Comparison of ENCODE assay signal across 10 cellular contexts in the genomic region with DNA sequence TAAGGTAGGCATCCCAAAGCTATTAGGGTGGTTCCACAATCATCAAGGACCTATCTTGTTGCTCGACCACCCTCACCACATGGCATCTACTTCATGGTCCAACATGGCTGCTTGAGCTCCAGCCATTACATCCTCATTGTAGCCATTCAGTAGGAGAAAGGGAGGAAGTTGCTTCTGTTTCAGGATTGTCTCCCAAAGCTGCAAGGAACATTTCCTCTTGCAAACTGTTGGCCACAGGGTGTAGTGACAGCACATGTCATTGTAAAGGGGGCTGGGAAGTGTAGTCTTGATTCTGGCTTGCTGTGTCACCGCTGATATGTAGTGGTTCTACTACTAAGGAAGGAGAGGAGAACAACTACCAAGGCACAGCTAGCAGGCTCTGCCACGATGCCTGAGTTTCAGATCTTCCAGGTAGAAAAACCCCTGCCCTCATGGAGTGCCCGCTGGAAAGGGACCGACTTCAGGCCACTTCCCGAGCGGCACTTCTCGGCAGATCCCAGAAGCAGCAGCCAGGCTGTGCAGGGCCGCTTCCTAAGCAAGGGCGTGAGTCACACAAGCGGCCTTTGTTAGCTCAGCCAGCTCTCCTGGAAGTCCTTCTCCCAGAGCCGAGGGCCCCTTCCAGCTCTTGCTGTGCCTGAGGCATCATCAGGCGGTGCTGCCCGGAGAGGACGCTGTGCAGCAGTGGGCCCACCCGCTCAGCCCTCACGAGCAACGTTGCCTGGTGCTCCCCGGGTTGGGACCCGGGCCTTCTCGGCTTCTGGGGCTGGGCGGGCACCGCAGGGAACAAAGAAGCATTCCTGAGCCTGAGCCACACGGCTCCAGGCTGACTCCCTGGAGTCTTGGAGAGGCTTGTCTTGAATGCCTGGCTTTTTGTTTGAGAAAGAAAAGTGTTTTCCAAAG. TPM values are rescaled to one million over a fixed set of nuclear protein-coding genes. Genes with fewer than 3 reads are reported as not detected.
DNase-seq lines count a peak whose midpoint lies in the region; ATAC-seq, FAIRE-seq and TF ChIP-seq lines count a peak whose summit lies in the region.
"Had no signal": no experiment of that assay in that cellular context is flagged by ENCODE, and none has a peak within 500 bp of the region (broad histone marks: within the 10 kb centered on the region; RNA-seq: fewer than 3 reads in every experiment).

No MANE protein-coding gene starts in this region.

- H3K79me2 ChIP-seq in endothelial cell of umbilical vein (ENCODE audit: control insufficient read depth, insufficient read depth, low read length): no peaks in the 10 kb centered on the region

- H3K9me3 ChIP-seq in endothelial cell of umbilical vein (replicated peaks; ENCODE audit: control insufficient read depth, insufficient read depth, low read length) (no peaks in the 10 kb centered on the region), lung (ENCODE audit: control insufficient read depth in 2 of 2, insufficient read depth in 1 of 2, low read length in 1 of 2) (peaks cover 0 to 2% of the 10 kb centered on the region in 2 donors), vagina (no peaks in the 10 kb centered on the region)

- peak; percentile 71 for ATAC-seq in lung (ENCODE audit: insufficient read depth, low FRiP score)
- no peak for ATAC-seq in HG02678 (IDR thresholded peaks at IDR 0.05; ENCODE audit: unreplicated experiment)

- TF ChIP-seq CTCF in endothelial cell of umbilical vein (IDR thresholded peaks at IDR 0.05; ENCODE audit: extremely low read depth in 1 of 2, insufficient read depth in 1 of 2, low read depth in 1 of 2, low read length in 2 of 2) (no peak), lung (IDR thresholded peaks at IDR 0.05; ENCODE audit: control extremely low read depth, extremely low read depth) (no peak), vagina (IDR thresholded peaks at IDR 0.05) (no peak)

- CTCF ChIA-PET in endothelial cell of umbilical vein (lab: Charles Lee): interaction anchor here (0.6 to 0.8 kb wide), 2 partner anchors 24 to 82 kb away, joined by 3 read pairs; no protein-coding TSS in a partner anchor

- WGBS in lung, 2 donors: 61 to 83% methylated on average over 24 of the region's 24 CpGs

- H3K9me1 ChIP-seq in endothelial cell of umbilical vein (replicated peaks; ENCODE audit: control insufficient read depth, extremely low read depth, insufficient read depth, low read length): no peaks in the 10 kb centered on the region

- H3K4me1 ChIP-seq in endothelial cell of umbilical vein (ENCODE audit: control insufficient read depth, extremely low read depth, insufficient read depth, low read length) (peaks cover 4% of the 10 kb centered on the region), lung (ENCODE audit: control insufficient read depth in 2 of 2, insufficient read depth in 2 of 2, low read length in 2 of 2) (no peaks in the 10 kb centered on the region), vagina (peaks cover 9% of the 10 kb centered on the region)

- peak; percentile 42 for DNase-seq in activated CD8-positive, alpha-beta memory T cell treated with anti-CD3 and anti-CD28 coated beads for 24 hours
- no peak for DNase-seq in activated CD8-positive, alpha-beta memory T cell treated with anti-CD3 and anti-CD28 coated beads, Interleukin-2, amount 50 U/mL, for 4 hours
- peak; percentile 59 for DNase-seq in endothelial cell of umbilical vein (ENCODE audit: low read depth, low spot score)
- peak; percentile 57 for DNase-seq in lung (ENCODE audit: low spot score)
- DNase-seq in vagina (ENCODE audit: extremely low spot score in 2 of 2): peak in 1 of 2 donors; percentile 87
- DNase-seq in NCI-H82 treated with DMSO at 0.1 percent for 48 hours (lab: John Stamatoyannopoulos, UW; ENCODE audit: unreplicated experiment): no peak
- DNase-seq in activated T-cell treated with anti-CD3 and anti-CD28 coated beads, Interleukin-2, amount 50 U/mL, for 48 hours: no peak
- DNase-seq: activated B cell treated with CpG ODN at 0.5 μM for 24 hours, AML-193 had no signal

- intact Hi-C loops in endothelial cell of umbilical vein (cut with micrococcal nuclease): no loop called here
- intact Hi-C loops in vagina (cut with DNase I): no loop called here

- H3K27me3 ChIP-seq in endothelial cell of umbilical vein (ENCODE audit: control insufficient read depth in 2 of 2, insufficient read depth in 2 of 2, low read length in 2 of 2) (peaks cover 5 to 8% of the 10 kb centered on the region in 2 experiments), lung (ENCODE audit: control insufficient read depth, insufficient read depth) (no peaks in the 10 kb centered on the region), vagina (no peaks in the 10 kb centered on the region)

- dilution Hi-C loops in endothelial cell of umbilical vein (cut with MboI; ENCODE audit: extremely low pct_ligation_motif_present, low sequenced_read_pairs): no loop called here

- H3K4me3 ChIP-seq in endothelial cell of umbilical vein (replicated peaks in 1 of 3; ENCODE audit: insufficient read depth in 1 of 3, low read depth in 1 of 3, low read length in 3 of 3) (no peak overlapping the region), lung (no peak overlapping the region), vagina (no peak overlapping the region)

- no peak for TF ChIP-seq POLR2A in endothelial cell of umbilical vein (IDR thresholded peaks at IDR 0.05; ENCODE audit: low read depth, low read length)
- TF ChIP-seq POLR2A in vagina (IDR thresholded peaks at IDR 0.05): no peak

- no TSS peak for BruUV-seq in endothelial cell of umbilical vein (replicated peaks; lab: Mats Ljungman, UMichigan)

- peak; percentile 78 for FAIRE-seq in endothelial cell of umbilical vein (lab: Jason Lieb, UNC)

- H3K27ac ChIP-seq in endothelial cell of umbilical vein (ENCODE audit: insufficient read depth, low read depth, low read length) (no peak overlapping the region), lung (ENCODE audit: low read depth in 1 of 2, low read length in 1 of 2) (no peak overlapping the region), vagina (peak overlapping the region; percentile 50)

- H4K20me1 ChIP-seq in endothelial cell of umbilical vein (replicated peaks; ENCODE audit: control insufficient read depth, extremely low read depth, insufficient read depth, low read length): no peaks in the 10 kb centered on the region

- H3K4me2 ChIP-seq in endothelial cell of umbilical vein (ENCODE audit: insufficient read depth, low read length): no peak overlapping the region

- H3K9ac ChIP-seq in endothelial cell of umbilical vein (replicated peaks; ENCODE audit: extremely low read depth, insufficient read depth, low read length): peak overlapping the region; percentile 54

- H2AFZ ChIP-seq in endothelial cell of umbilical vein (ENCODE audit: low read depth, low read length): peak overlapping the region; percentile 80

- POLR2A ChIA-PET in endothelial cell of umbilical vein (lab: Charles Lee): no interaction called here

- H3K36me3 ChIP-seq in endothelial cell of umbilical vein (ENCODE audit: control insufficient read depth in 2 of 2, extremely low read depth in 1 of 2, insufficient read depth in 2 of 2, low read length in 2 of 2) (no peaks in the 10 kb centered on the region), lung (ENCODE audit: control insufficient read depth in 2 of 2, insufficient read depth in 2 of 2, low read length in 2 of 2) (no peaks in the 10 kb centered on the region), vagina (no peaks in the 10 kb centered on the region)

TF ChIP-seq in endothelial cell of umbilical vein, 7 proteins besides CTCF, POLR2A, EP300 and RAD21:
- TF ChIP-seq FOS (IDR thresholded peaks at IDR 0.05; ENCODE audit: borderline replicate concordance, insufficient read depth, low read length) (peak; percentile 36), EZH2 (IDR thresholded peaks at IDR 0.05; ENCODE audit: borderline replicate concordance, low read depth, low read length, severe bottlenecking) (no peak), MYC (IDR thresholded peaks at IDR 0.05; ENCODE audit: low read depth, low read length) (no peak), JUN (IDR thresholded peaks at IDR 0.05; ENCODE audit: borderline replicate concordance, insufficient read depth, insufficient read length, low read depth) (no peak), GATA2 (IDR thresholded peaks at IDR 0.05; ENCODE audit: insufficient read depth, insufficient read length, low read depth, low read length) (no peak)
- TF ChIP-seq, protein P1, sequence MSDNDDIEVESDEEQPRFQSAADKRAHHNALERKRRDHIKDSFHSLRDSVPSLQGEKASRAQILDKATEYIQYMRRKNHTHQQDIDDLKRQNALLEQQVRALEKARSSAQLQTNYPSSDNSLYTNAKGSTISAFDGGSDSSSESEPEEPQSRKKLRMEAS (IDR thresholded peaks at IDR 0.05; ENCODE audit: insufficient read depth, insufficient read length): no peak

RNA-seq across cellular contexts. Expression of a gene that starts 58.2 kb away (rescaled TPM):
- total RNA-seq in endothelial cell of umbilical vein: 15.4 and 19.4 TPM in 2 replicates
- 12.8 and 14.9 TPM in 2 replicates for polyA plus RNA-seq in endothelial cell of umbilical vein
- polyA plus RNA-seq in endothelial cell of umbilical vein (2011; cell fraction: cytosol; rRNA removed): 7.6 and 9.5 TPM in 2 replicates
- polyA plus RNA-seq in endothelial cell of umbilical vein (2011; cell fraction: nucleus; rRNA removed): 4.9 and 5.6 TPM in 2 replicates
- 15.3 and 19.2 TPM in 2 replicates for polyA plus RNA-seq in endothelial cell of umbilical vein (2012)
- polyA minus RNA-seq in endothelial cell of umbilical vein: 13.7 and 13.9 TPM in 2 replicates
- 5.4 TPM for polyA minus RNA-seq in endothelial cell of umbilical vein (2011; cell fraction: cytosol; rRNA and poly(A)+ RNA removed)
- 11.0 and 20.7 TPM in 2 replicates for polyA minus RNA-seq in endothelial cell of umbilical vein (2011; cell fraction: nucleus; rRNA and poly(A)+ RNA removed)
- total RNA-seq in lung: 10 to 100 TPM; 27.1 to 37.7 TPM
- polyA plus RNA-seq in lung: 10 to 100 TPM; 15.1 to 31.0 TPM
- total RNA-seq in vagina: 68.5 TPM

Comparison
In these comparisons a context has a peak if more than half of its experiments do, and no peak if none do; other contexts are left out.
1. DNase-seq: peak in activated CD8-positive, alpha-beta memory T cell treated with anti-CD3 and anti-CD28 coated beads for 24 hours (single experiment), endothelial cell of umbilical vein (single experiment) and lung (single experiment); none in activated CD8-positive, alpha-beta memory T cell treated with anti-CD3 and anti-CD28 coated beads, Interleukin-2, amount 50 U/mL, for 4 hours (single experiment), NCI-H82 treated with DMSO at 0.1 percent for 48 hours (single experiment) and activated T-cell treated with anti-CD3 and anti-CD28 coated beads, Interleukin-2, amount 50 U/mL, for 48 hours (0 of 2).